ENCODE assay signal across 8 cellular contexts in the genomic region with DNA sequence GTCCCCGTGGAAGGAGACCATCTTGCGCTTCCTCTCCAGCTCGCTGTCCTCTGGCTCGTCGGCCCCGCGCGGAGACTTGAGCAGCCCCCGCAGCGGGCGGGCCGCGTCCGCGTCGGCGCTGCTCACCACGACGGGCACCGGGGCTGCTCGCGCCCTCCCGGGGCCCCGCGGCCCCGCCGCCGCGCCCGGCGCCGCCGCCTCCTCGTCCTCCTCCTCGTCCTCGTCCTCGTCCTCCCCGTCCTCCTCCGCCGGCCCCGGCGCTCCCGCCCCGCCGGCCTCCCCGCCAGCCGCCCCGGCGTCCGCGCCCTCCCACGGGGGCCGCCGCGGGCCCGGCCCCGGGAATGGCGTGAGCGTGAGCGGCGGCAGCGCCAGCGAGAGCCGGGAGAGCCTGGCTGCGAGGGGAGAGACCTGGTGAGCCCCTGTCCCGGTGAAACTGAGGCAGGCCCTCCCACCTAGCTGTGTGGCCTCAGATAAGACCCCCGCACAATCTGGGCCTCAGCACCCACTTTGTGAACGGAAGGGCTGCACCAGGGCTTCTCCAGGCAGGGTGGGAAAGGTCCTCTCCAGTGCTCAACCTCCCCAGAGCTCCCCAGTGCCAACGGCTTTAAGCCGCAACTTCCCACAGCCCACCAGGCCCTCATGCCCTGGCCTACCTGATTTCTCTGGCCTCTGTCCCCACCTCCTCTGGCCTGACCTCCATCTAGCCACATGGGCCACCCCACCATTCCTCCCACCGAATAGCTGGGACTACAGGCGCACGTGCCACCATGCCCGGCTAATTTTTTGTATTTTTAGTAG. TPM values are rescaled to one million over a fixed set of nuclear protein-coding genes. Genes with fewer than 3 reads are reported as not detected.
DNase-seq lines count a peak whose midpoint lies in the region; ATAC-seq, FAIRE-seq and TF ChIP-seq lines count a peak whose summit lies in the region.

No MANE protein-coding gene starts in this region.

- FAIRE-seq in D721Med (lab: Jason Lieb, UNC) = no peak

- DNase-seq in Peyer's patch = no peak
- DNase-seq in fibroblast of the aortic adventitia (ENCODE audit: low read depth) = no peak
- no peak for DNase-seq in 8988T
- no peak for DNase-seq in D721Med (ENCODE audit: insufficient read length, low spot score)
- no peak for DNase-seq in COLO829 (ENCODE audit: low spot score)

- H3K9ac ChIP-seq in rectal smooth muscle tissue (ENCODE audit: low read length) = peak overlapping the region; percentile 80

- TF ChIP-seq CTCF in Peyer's patch (IDR thresholded peaks at IDR 0.05) = no peak
- no peak for TF ChIP-seq CTCF in fibroblast of the aortic adventitia (IDR thresholded peaks at IDR 0.05; ENCODE audit: insufficient read depth, low read length)
- no peak for TF ChIP-seq CTCF in D721Med (IDR thresholded peaks at IDR 0.05; ENCODE audit: insufficient read depth, missing control alignments)

- H3K4me1 ChIP-seq in Peyer's patch (peaks cover 7 to 56% (median 17%) of the 10 kb centered on the region in 4 donors), rectal smooth muscle tissue (ENCODE audit: control insufficient read depth, insufficient read depth, low read length) (no peaks in the 10 kb centered on the region)

- ATAC-seq in GM18867 (IDR thresholded peaks at IDR 0.05; ENCODE audit: unreplicated experiment) = peak; percentile 8
- ATAC-seq in HG02610 (IDR thresholded peaks at IDR 0.05; ENCODE audit: unreplicated experiment) = no peak

- H3K36me3 ChIP-seq in Peyer's patch = no peaks in the 10 kb centered on the region
- no peaks in the 10 kb centered on the region for H3K36me3 ChIP-seq in rectal smooth muscle tissue (ENCODE audit: control insufficient read depth, insufficient read depth, low read length)

- H3K27ac ChIP-seq in Peyer's patch (peak overlapping the region in 3 of 4 donors; percentile 59 to 91 (median 79)), rectal smooth muscle tissue (ENCODE audit: low read depth, low read length) (peak overlapping the region; percentile 80)

- H3K27me3 ChIP-seq in Peyer's patch (no peaks in the 10 kb centered on the region), rectal smooth muscle tissue (ENCODE audit: control insufficient read depth, insufficient read depth, low read length) (peaks cover 17% of the 10 kb centered on the region)

- no peak for TF ChIP-seq POLR2A in Peyer's patch (IDR thresholded peaks at IDR 0.05)

- H3K4me3 ChIP-seq in Peyer's patch (peak overlapping the region; percentile 43 to 90 (median 54)), fibroblast of the aortic adventitia (ENCODE audit: low read depth, low read length) (peak overlapping the region; percentile 80), rectal smooth muscle tissue (ENCODE audit: low read length) (peak overlapping the region; percentile 77)

- peaks cover 0 to 7% (median 0%) of the 10 kb centered on the region in 4 donors for H3K9me3 ChIP-seq in Peyer's patch

RNA-seq across cellular contexts. Expression of a gene that starts 17.7 kb away (rescaled TPM):
- total RNA-seq in Peyer's patch (10 to 100 TPM in 2 of 4 donors, 1 to 10 TPM in 2; 8.2 to 17.6 (median 12.8) TPM), fibroblast of the aortic adventitia (ENCODE audit: low replicate concordance) (not detected in 2 replicates)

RNA-seq across cellular contexts. Expression of a gene that starts 24.7 kb away (rescaled TPM):
- total RNA-seq in Peyer's patch = 100 to 1,000 TPM in 1 of 4 donors, 10 to 100 TPM in 3; 64.5 to 160 (median 76.9) TPM
- 51.3 and 107 TPM in 2 replicates for total RNA-seq in fibroblast of the aortic adventitia (ENCODE audit: low replicate concordance)

RNA-seq across cellular contexts. Expression of a gene that starts 38.5 kb away (rescaled TPM):
- total RNA-seq in Peyer's patch (1 to 10 TPM in 3 of 4 donors, under 1 TPM in 1; 0.88 to 2.0 (median 1.8) TPM), fibroblast of the aortic adventitia (ENCODE audit: low replicate concordance) (0.54 and 1.3 TPM in 2 replicates)

RNA-seq across cellular contexts. Expression of a gene that starts 48.1 kb away (rescaled TPM):
- total RNA-seq in Peyer's patch (10 to 100 TPM in 3 of 4 donors, 1 to 10 TPM in 1; 10.0 to 17.6 (median 15.6) TPM), fibroblast of the aortic adventitia (ENCODE audit: low replicate concordance) (34.1 and 34.6 TPM in 2 replicates)

RNA-seq across cellular contexts. Expression of a gene that starts 58.1 kb away (rescaled TPM):
- 10 to 100 TPM in 1 of 4 donors, 1 to 10 TPM in 3; 2.5 to 14.6 (median 5.9) TPM for total RNA-seq in Peyer's patch
- not detected in 2 replicates for total RNA-seq in fibroblast of the aortic adventitia (ENCODE audit: low replicate concordance)
